In genomic region chr13:76672422-76672821, GRCh38 we compare ENCODE assay signal across 22 cellular contexts.
DNase-seq lines count a peak whose midpoint lies in the region; ATAC-seq and TF ChIP-seq lines count a peak whose summit lies in the region.
"Had no signal": no experiment of that assay in that cellular context is flagged by ENCODE, and none has a peak within 500 bp of the region (broad histone marks: within the 10 kb centered on the region; RNA-seq: fewer than 3 reads in every experiment).

No MANE protein-coding gene starts in this region.

- H3K27ac ChIP-seq in thoracic aorta, result no peak overlapping the region
- no peak overlapping the region for H3K27ac ChIP-seq in PC-9
- H3K27ac ChIP-seq: 22Rv1, C4-2B, SK-N-MC, spleen, thyroid gland had no signal

- H3K4me3 ChIP-seq in adipocyte (ENCODE audit: low read length) (no peak overlapping the region), thoracic aorta (no peak overlapping the region), PC-9 (no peak overlapping the region)
- H3K4me3 ChIP-seq: SK-N-MC, spleen, thyroid gland had no signal

- H3K4me2 ChIP-seq in PC-9, result no peak overlapping the region

- peak; percentile 88 for ATAC-seq in thoracic aorta (ENCODE audit: insufficient number of reproducible peaks, low FRiP score, low read depth)

- H3K9ac ChIP-seq in adipocyte (ENCODE audit: low read length), result no peak overlapping the region

- no peaks in the 10 kb centered on the region for H3K9me3 ChIP-seq in adipocyte (ENCODE audit: control insufficient read depth, low read length)
- no peaks in the 10 kb centered on the region for H3K9me3 ChIP-seq in thoracic aorta
- no peaks in the 10 kb centered on the region for H3K9me3 ChIP-seq in PC-9 (ENCODE audit: insufficient read depth, low read depth)
- H3K9me3 ChIP-seq: thyroid gland had no signal

- BruUV-seq in PC-9 (replicated peaks; lab: Mats Ljungman, UMichigan), result no TSS peak

- H3F3A ChIP-seq in PC-9 (ENCODE audit: insufficient read depth, low read depth), result no peaks in the 10 kb centered on the region

- H3K9me2 ChIP-seq in PC-9 (ENCODE audit: insufficient read depth), result no peaks in the 10 kb centered on the region

- H3K27me3 ChIP-seq in adipocyte (replicated peaks; ENCODE audit: control insufficient read depth, insufficient read depth, low read length) (no peaks in the 10 kb centered on the region), thoracic aorta (replicated peaks; ENCODE audit: insufficient read depth) (no peaks in the 10 kb centered on the region), PC-9 (ENCODE audit: insufficient read depth, low read depth) (no peaks in the 10 kb centered on the region)
- H3K27me3 ChIP-seq: spleen, thyroid gland had no signal

- no peak overlapping the region for H2AFZ ChIP-seq in PC-9

- CTCF ChIA-PET in PC-9 (lab: Charles Lee), result no interaction called here

- POLR2A ChIA-PET in PC-9 (lab: Charles Lee; ENCODE audit: unreplicated experiment), result no interaction called here

- H3K4me1 ChIP-seq in adipocyte (ENCODE audit: control insufficient read depth, insufficient read depth, low read length) (peaks cover 25% of the 10 kb centered on the region), thoracic aorta (ENCODE audit: control insufficient read depth in 1 of 2, low read depth in 2 of 2) (peaks cover 0 to 14% of the 10 kb centered on the region in 2 donors), PC-9 (replicated peaks; ENCODE audit: insufficient read depth) (no peaks in the 10 kb centered on the region)
- H3K4me1 ChIP-seq: spleen, thyroid gland had no signal

- no peaks in the 10 kb centered on the region for H3K79me2 ChIP-seq in PC-9 (ENCODE audit: low read depth)

- H3K36me3 ChIP-seq in adipocyte (ENCODE audit: control insufficient read depth, insufficient read depth, low read length, severe bottlenecking) (no peaks in the 10 kb centered on the region), thoracic aorta (no peaks in the 10 kb centered on the region), PC-9 (ENCODE audit: low read depth) (no peaks in the 10 kb centered on the region)
- H3K36me3 ChIP-seq: spleen, thyroid gland had no signal

- peak; percentile 10 for DNase-seq in DMS53 (lab: John Stamatoyannopoulos, UW)
- no peak for DNase-seq in DMS53 treated with DMSO at 0.1 percent for 48 hours (lab: John Stamatoyannopoulos, UW; ENCODE audit: unreplicated experiment)
- DNase-seq in adipocyte (ENCODE audit: low read depth), result peak; percentile 24
- DNase-seq in fibroblast of peridontal ligament (ENCODE audit: extremely low read depth), result peak; percentile 40
- no peak for DNase-seq in thoracic aorta (ENCODE audit: low spot score)
- no peak for DNase-seq in activated effector memory CD4-positive, alpha-beta T cell treated with anti-CD3 and anti-CD28 coated beads, Interleukin-2, amount 50 U/mL, for 16 hours
- no peak for DNase-seq in PC-9
- DNase-seq in amniotic stem cell (lab: John Stamatoyannopoulos, UW), result no peak
- DNase-seq: activated CD4-positive, alpha-beta T cell treated with anti-CD3 and anti-CD28 coated beads, Interleukin-2, amount 10 ng/mL, durations not matched to agents 24 days and 14 days; activated CD8-positive, alpha-beta memory T cell treated with anti-CD3 and anti-CD28 coated beads, Interleukin-2, amount 50 U/mL, for 4 hours; effector memory CD4-positive, alpha-beta T cell; foreskin melanocyte; GOT3; NCI-H1092; NCI-H2107; NCI-H526; posterior cingulate gyrus; spleen; thyroid gland had no signal

- TF ChIP-seq CTCF in thoracic aorta (IDR thresholded peaks at IDR 0.05) (no peak), PC-9 (conservative IDR thresholded peaks at IDR 0.05) (no peak)

- no peaks in the 10 kb centered on the region for H4K20me1 ChIP-seq in PC-9 (ENCODE audit: insufficient read depth)

- intact Hi-C loops in PC-9 (cut with micrococcal nuclease; ENCODE audit: unreplicated experiment), result no loop called here

Comparison
In these comparisons a context has a peak if more than half of its experiments do, and no peak if none do; other contexts are left out.
1. DNase-seq: peak in DMS53 (single experiment), adipocyte (single experiment) and fibroblast of peridontal ligament (single experiment); none in DMS53 treated with DMSO at 0.1 percent for 48 hours (single experiment), thoracic aorta (single experiment), activated effector memory CD4-positive, alpha-beta T cell treated with anti-CD3 and anti-CD28 coated beads, Interleukin-2, amount 50 U/mL, for 16 hours (single experiment), PC-9 (0 of 2) and amniotic stem cell (single experiment).